Comparison of ENCODE assay signal across 1 cellular context in the genomic region with DNA sequence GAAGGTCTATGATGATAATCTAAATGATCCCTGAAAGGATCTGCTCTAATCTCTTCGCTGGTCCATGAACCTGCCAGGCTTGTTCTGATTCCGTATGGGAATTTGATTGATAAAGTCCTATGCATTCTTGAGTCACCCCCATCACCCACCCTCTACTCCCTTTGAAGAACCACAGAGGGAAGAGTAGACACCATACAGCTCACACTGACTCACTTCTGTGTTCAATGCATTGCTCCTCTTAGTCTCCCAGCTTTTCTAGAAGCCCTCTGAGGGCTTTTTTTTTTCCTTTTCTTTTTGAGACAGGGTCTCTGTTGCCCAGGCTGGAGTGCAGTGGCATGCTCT.
A peak's percentile ranks its signal among the peaks of the same experiment; 100 is the strongest.
TF ChIP-seq lines count a peak whose summit lies in the region.

No MANE protein-coding gene starts in this region.

TF ChIP-seq in SK-N-SH, 30 proteins besides CTCF, POLR2A, EP300 and RAD21 (continued from another document):
- TF ChIP-seq ZBTB33 (IDR thresholded peaks at IDR 0.05; ENCODE audit: borderline replicate concordance, low read depth) (no peak), IRF3 (IDR thresholded peaks at IDR 0.05; ENCODE audit: low read depth, low read length) (no peak), ELF1 (IDR thresholded peaks at IDR 0.05) (no peak), PBX3 (IDR thresholded peaks at IDR 0.05) (peak; percentile 45), JUND (IDR thresholded peaks at IDR 0.05) (peak; percentile 41), YY1 (IDR thresholded peaks at IDR 0.05; ENCODE audit: low read depth) (0 out of 2 replicates have a peak, but pooled peaks have one; percentile 11), CHD2 (IDR thresholded peaks at IDR 0.05; ENCODE audit: low read length, partially characterized antibody) (no peak), TCF12 (IDR thresholded peaks at IDR 0.05) (peak; percentile 36; the same call in 1 of the 2 replicates), TAF1 (IDR thresholded peaks at IDR 0.05; ENCODE audit: borderline replicate concordance, low read depth, low read length) (no peak), RFX5 (IDR thresholded peaks at IDR 0.05; ENCODE audit: low read length) (no peak), NFIC (IDR thresholded peaks at IDR 0.05; ENCODE audit: borderline replicate concordance) (no peak), GABPA (IDR thresholded peaks at IDR 0.05; ENCODE audit: low read depth) (no peak), FOXJ3 (CRISPR knock-in tag; IDR thresholded peaks at IDR 0.05) (no peak), POLR2AphosphoS5 (IDR thresholded peaks at IDR 0.05; ENCODE audit: low read depth, low read length) (no peak), SMC3 (IDR thresholded peaks at IDR 0.05; ENCODE audit: low read depth, low read length) (no peak), GATA2 (CRISPR knock-in tag; IDR thresholded peaks at IDR 0.05) (no peak), RCOR1 (IDR thresholded peaks at IDR 0.05; ENCODE audit: low read length) (no peak), TEAD4 (IDR thresholded peaks at IDR 0.05; ENCODE audit: borderline replicate concordance, insufficient read depth) (no peak), MEF2A (IDR thresholded peaks at IDR 0.05; ENCODE audit: borderline replicate concordance, low read depth) (no peak), FOSL2 (IDR thresholded peaks at IDR 0.05; ENCODE audit: borderline replicate concordance, low read depth) (peak; percentile 45; the same call in 1 of the 2 replicates), USF2 (IDR thresholded peaks at IDR 0.05; ENCODE audit: borderline replicate concordance, low read depth, low read length) (no peak)
- TF ChIP-seq, protein P1, sequence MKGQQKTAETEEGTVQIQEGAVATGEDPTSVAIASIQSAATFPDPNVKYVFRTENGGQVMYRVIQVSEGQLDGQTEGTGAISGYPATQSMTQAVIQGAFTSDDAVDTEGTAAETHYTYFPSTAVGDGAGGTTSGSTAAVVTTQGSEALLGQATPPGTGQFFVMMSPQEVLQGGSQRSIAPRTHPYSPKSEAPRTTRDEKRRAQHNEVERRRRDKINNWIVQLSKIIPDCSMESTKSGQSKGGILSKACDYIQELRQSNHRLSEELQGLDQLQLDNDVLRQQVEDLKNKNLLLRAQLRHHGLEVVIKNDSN (IDR thresholded peaks at IDR 0.05; ENCODE audit: borderline replicate concordance, low read depth), result no peak
- TF ChIP-seq, protein P2, sequence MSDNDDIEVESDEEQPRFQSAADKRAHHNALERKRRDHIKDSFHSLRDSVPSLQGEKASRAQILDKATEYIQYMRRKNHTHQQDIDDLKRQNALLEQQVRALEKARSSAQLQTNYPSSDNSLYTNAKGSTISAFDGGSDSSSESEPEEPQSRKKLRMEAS (IDR thresholded peaks at IDR 0.05; ENCODE audit: low read depth), result 0 out of 2 replicates have a peak, but pooled peaks have one; percentile 6
- TF ChIP-seq, protein P3, sequence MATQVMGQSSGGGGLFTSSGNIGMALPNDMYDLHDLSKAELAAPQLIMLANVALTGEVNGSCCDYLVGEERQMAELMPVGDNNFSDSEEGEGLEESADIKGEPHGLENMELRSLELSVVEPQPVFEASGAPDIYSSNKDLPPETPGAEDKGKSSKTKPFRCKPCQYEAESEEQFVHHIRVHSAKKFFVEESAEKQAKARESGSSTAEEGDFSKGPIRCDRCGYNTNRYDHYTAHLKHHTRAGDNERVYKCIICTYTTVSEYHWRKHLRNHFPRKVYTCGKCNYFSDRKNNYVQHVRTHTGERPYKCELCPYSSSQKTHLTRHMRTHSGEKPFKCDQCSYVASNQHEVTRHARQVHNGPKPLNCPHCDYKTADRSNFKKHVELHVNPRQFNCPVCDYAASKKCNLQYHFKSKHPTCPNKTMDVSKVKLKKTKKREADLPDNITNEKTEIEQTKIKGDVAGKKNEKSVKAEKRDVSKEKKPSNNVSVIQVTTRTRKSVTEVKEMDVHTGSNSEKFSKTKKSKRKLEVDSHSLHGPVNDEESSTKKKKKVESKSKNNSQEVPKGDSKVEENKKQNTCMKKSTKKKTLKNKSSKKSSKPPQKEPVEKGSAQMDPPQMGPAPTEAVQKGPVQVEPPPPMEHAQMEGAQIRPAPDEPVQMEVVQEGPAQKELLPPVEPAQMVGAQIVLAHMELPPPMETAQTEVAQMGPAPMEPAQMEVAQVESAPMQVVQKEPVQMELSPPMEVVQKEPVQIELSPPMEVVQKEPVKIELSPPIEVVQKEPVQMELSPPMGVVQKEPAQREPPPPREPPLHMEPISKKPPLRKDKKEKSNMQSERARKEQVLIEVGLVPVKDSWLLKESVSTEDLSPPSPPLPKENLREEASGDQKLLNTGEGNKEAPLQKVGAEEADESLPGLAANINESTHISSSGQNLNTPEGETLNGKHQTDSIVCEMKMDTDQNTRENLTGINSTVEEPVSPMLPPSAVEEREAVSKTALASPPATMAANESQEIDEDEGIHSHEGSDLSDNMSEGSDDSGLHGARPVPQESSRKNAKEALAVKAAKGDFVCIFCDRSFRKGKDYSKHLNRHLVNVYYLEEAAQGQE (IDR thresholded peaks at IDR 0.05; ENCODE audit: low read depth, low read length), result no peak
